ENCODE assay signal across 13 cellular contexts in genomic region chr6:35371494-35372262, GRCh38. TPM values are rescaled to one million over a fixed set of nuclear protein-coding genes. Genes with fewer than 3 reads are reported as not detected.
DNase-seq lines count a peak whose midpoint lies in the region; ATAC-seq and TF ChIP-seq lines count a peak whose summit lies in the region.
"Had no signal": no experiment of that assay in that cellular context is flagged by ENCODE, and none has a peak within 500 bp of the region (broad histone marks: within the 10 kb centered on the region; RNA-seq: fewer than 3 reads in every experiment).

No MANE protein-coding gene starts in this region.

- DNase-seq in CD4-positive, CD25-positive, alpha-beta regulatory T cell: no peak
- DNase-seq in HuH-7.5 (ENCODE audit: low spot score) (peak; percentile 35), iPS-NIHi11 (ENCODE audit: low spot score) (no peak), D341Med (ENCODE audit: low spot score) (no peak), GM19238 (ENCODE audit: insufficient read length, low spot score) (no peak)
- DNase-seq: activated CD4-positive, alpha-beta T cell treated with anti-CD3 and anti-CD28 coated beads for 48 hours; effector CD4-positive, alpha-beta T cell; left ventricle myocardium inferior; NCI-H1436 treated with DMSO at 0.1 percent for 48 hours; NCI-H82 had no signal

- H3K4me1 ChIP-seq in CD4-positive, CD25-positive, alpha-beta regulatory T cell (ENCODE audit: control insufficient read depth, insufficient read depth, low read length, poor library complexity, severe bottlenecking): peaks cover 39% of the 10 kb centered on the region

- peaks cover 34% of the 10 kb centered on the region for H3K36me3 Mint-ChIP-seq in CD4-positive, CD25-positive, alpha-beta regulatory T cell
- H3K36me3 Mint-ChIP-seq in brain (peaks cover 8% of the 10 kb centered on the region), nephron (ENCODE audit: low read depth) (peaks cover 9% of the 10 kb centered on the region)

- no peaks in the 10 kb centered on the region for H3K9me3 ChIP-seq in CD4-positive, CD25-positive, alpha-beta regulatory T cell (ENCODE audit: control insufficient read depth in 2 of 2, low read length in 2 of 2)
- H3K9me3 ChIP-seq: left ventricle myocardium inferior had no signal

- no peaks in the 10 kb centered on the region for H3K27me3 ChIP-seq in CD4-positive, CD25-positive, alpha-beta regulatory T cell (ENCODE audit: control insufficient read depth, insufficient read depth, low read length)

- H3K36me3 ChIP-seq in CD4-positive, CD25-positive, alpha-beta regulatory T cell (ENCODE audit: control insufficient read depth, insufficient read depth, low read length): no peaks in the 10 kb centered on the region
- H3K36me3 ChIP-seq: left ventricle myocardium inferior had no signal

- no peak for TF ChIP-seq CTCF in brain (conservative IDR thresholded peaks at IDR 0.05)
- TF ChIP-seq CTCF in nephron (IDR thresholded peaks at IDR 0.05; ENCODE audit: unreplicated experiment in 3 of 3): no peak

- no peaks in the 10 kb centered on the region for H3K27me3 Mint-ChIP-seq in CD4-positive, CD25-positive, alpha-beta regulatory T cell
- H3K27me3 Mint-ChIP-seq in brain: no peaks in the 10 kb centered on the region
- no peaks in the 10 kb centered on the region for H3K27me3 Mint-ChIP-seq in nephron (ENCODE audit: low read depth)

- peaks cover 0 to 1% (median 0%) of the 10 kb centered on the region in 7 donors for H3K9me3 Mint-ChIP-seq in CD4-positive, CD25-positive, alpha-beta regulatory T cell
- H3K9me3 Mint-ChIP-seq in brain (peaks cover 0 to 3% (median 0%) of the 10 kb centered on the region in 5 experiments), nephron (no peaks in the 10 kb centered on the region)

- no peak for ATAC-seq in CD4-positive, CD25-positive, alpha-beta regulatory T cell (ENCODE audit: low read depth in 2 of 2)
- ATAC-seq in GM18519 (IDR thresholded peaks at IDR 0.05; ENCODE audit: low FRiP score, unreplicated experiment): no peak

- H3K4me3 Mint-ChIP-seq in CD4-positive, CD25-positive, alpha-beta regulatory T cell: peak overlapping the region; percentile 49 to 75 (median 60)
- no peak overlapping the region for H3K4me3 Mint-ChIP-seq in brain
- no peak overlapping the region for H3K4me3 Mint-ChIP-seq in nephron

- H3K27ac ChIP-seq in CD4-positive, CD25-positive, alpha-beta regulatory T cell (ENCODE audit: insufficient read depth, low read length, poor library complexity, severe bottlenecking): no peak overlapping the region

- H3K27ac Mint-ChIP-seq in CD4-positive, CD25-positive, alpha-beta regulatory T cell: peak overlapping the region in 2 of 3 donors; percentile 73 to 86
- H3K27ac Mint-ChIP-seq in brain (peak overlapping the region in 3 of 5 experiments; percentile 4 to 53 (median 41)), nephron (peak overlapping the region; percentile 17 to 76 (median 22))

- H3K4me3 ChIP-seq in CD4-positive, CD25-positive, alpha-beta regulatory T cell (ENCODE audit: low read depth, low read length): no peak overlapping the region
- H3K4me3 ChIP-seq: left ventricle myocardium inferior had no signal

- peaks cover 19 to 58% (median 45%) of the 10 kb centered on the region in 4 donors for H3K4me1 Mint-ChIP-seq in CD4-positive, CD25-positive, alpha-beta regulatory T cell
- H3K4me1 Mint-ChIP-seq in brain (peaks cover 22% of the 10 kb centered on the region), nephron (peaks cover 18% of the 10 kb centered on the region)

RNA-seq across cellular contexts. Expression of gene PPARD, which starts 29.3 kb away (rescaled TPM):
- total RNA-seq in CD4-positive, CD25-positive, alpha-beta regulatory T cell: 37.3 TPM
- 1 to 10 TPM; 3.8 to 6.6 (median 5.1) TPM for polyA plus RNA-seq in CD4-positive, CD25-positive, alpha-beta regulatory T cell
- 17.9 TPM for polyA plus RNA-seq in brain (ENCODE audit: insufficient read depth, low read depth, low replicate concordance)

Comparison
In these comparisons a context has a peak if more than half of its experiments do, and no peak if none do; other contexts are left out.
1. H3K27ac Mint-ChIP-seq: peak in every context shown above with its lines; median percentile 80 in CD4-positive, CD25-positive, alpha-beta regulatory T cell; 41 in brain; 22 in nephron.
2. H3K4me3 Mint-ChIP-seq: peak in CD4-positive, CD25-positive, alpha-beta regulatory T cell (4 of 4); none in brain (0 of 5) and nephron (0 of 3).